ENCODE assay signal across 1 cellular context in genomic region chrX:100413231-100413630, GRCh38.
TF ChIP-seq lines count a peak whose summit lies in the region.

No MANE protein-coding gene starts in this region.

TF ChIP-seq in GM12878, 131 proteins besides CTCF, POLR2A, EP300 and RAD21 (continued from another document):
- TF ChIP-seq BCL3 (IDR thresholded peaks at IDR 0.05; ENCODE audit: borderline replicate concordance, insufficient read depth, low read depth, low read length, poor library complexity, severe bottlenecking) (no peak), HDAC2 (IDR thresholded peaks at IDR 0.05) (no peak), NFYA (IDR thresholded peaks at IDR 0.05; ENCODE audit: borderline replicate concordance, low read depth, low read length) (no peak), FOXK2 (IDR thresholded peaks at IDR 0.05) (no peak), BCL11A (IDR thresholded peaks at IDR 0.05; ENCODE audit: low read depth, low read length) (no peak), CEBPZ (IDR thresholded peaks at IDR 0.05; ENCODE audit: low read depth, low read length) (no peak)
